In genomic region chrX:154363706-154364439, GRCh38 we compare ENCODE assay signal across 16 cellular contexts. TPM values are rescaled to one million over a fixed set of nuclear protein-coding genes. Genes with fewer than 3 reads are reported as not detected.
DNase-seq lines count a peak whose midpoint lies in the region; ATAC-seq and TF ChIP-seq lines count a peak whose summit lies in the region.
"Had no signal": no experiment of that assay in that cellular context is flagged by ENCODE, and none has a peak within 500 bp of the region (broad histone marks: within the 10 kb centered on the region; RNA-seq: fewer than 3 reads in every experiment).

No MANE protein-coding gene starts in this region.

- H3K27me3 ChIP-seq in neuronal stem cell (ENCODE audit: control insufficient read depth in 3 of 3, insufficient read depth in 3 of 3, low read depth in 1 of 3, low read length in 3 of 3) = no peaks in the 10 kb centered on the region
- H3K27me3 ChIP-seq in smooth muscle cell (ENCODE audit: low read depth) = no peaks in the 10 kb centered on the region
- H3K27me3 ChIP-seq in Peyer's patch = no peaks in the 10 kb centered on the region

- H3K4ac ChIP-seq in neuronal stem cell (ENCODE audit: low read length) = no peak overlapping the region

- no peak overlapping the region for H2AFZ ChIP-seq in neuronal stem cell (ENCODE audit: low read length)
- H2AFZ ChIP-seq in smooth muscle cell (ENCODE audit: low read depth) = no peak overlapping the region

- H3K79me1 ChIP-seq in neuronal stem cell (ENCODE audit: low read depth, low read length) = peaks cover 28% of the 10 kb centered on the region

- H3K4me3 ChIP-seq in neuronal stem cell (ENCODE audit: low read length in 2 of 2) = no peak overlapping the region
- no peak overlapping the region for H3K4me3 ChIP-seq in smooth muscle cell
- no peak overlapping the region for H3K4me3 ChIP-seq in Peyer's patch

- H3K4me1 ChIP-seq in neuronal stem cell (ENCODE audit: control insufficient read depth in 2 of 2, insufficient read depth in 1 of 2, low read depth in 1 of 2, low read length in 2 of 2) (peaks cover 0 to 4% of the 10 kb centered on the region in 2 donors), smooth muscle cell (ENCODE audit: low read depth) (no peaks in the 10 kb centered on the region), Peyer's patch (peaks cover 0 to 11% (median 0%) of the 10 kb centered on the region in 4 donors)

- H4K8ac ChIP-seq in neuronal stem cell (ENCODE audit: low read depth, low read length) = no peak overlapping the region

- H3K9ac ChIP-seq in neuronal stem cell (ENCODE audit: low read depth, low read length, poor library complexity) (peak overlapping the region; percentile 21), smooth muscle cell (ENCODE audit: low read depth) (no peak overlapping the region)
- H3K9ac ChIP-seq: KMS-11 had no signal

- H2BK5ac ChIP-seq in neuronal stem cell (ENCODE audit: low read length) = no peak overlapping the region

- H3K36me3 ChIP-seq in neuronal stem cell (replicated peaks in 1 of 2; ENCODE audit: control insufficient read depth in 2 of 2, insufficient read depth in 2 of 2, low read length in 2 of 2) = peaks cover 75 to 97% of the 10 kb centered on the region in 2 donors
- no peaks in the 10 kb centered on the region for H3K36me3 ChIP-seq in smooth muscle cell (ENCODE audit: low read depth)
- H3K36me3 ChIP-seq in Peyer's patch = peaks cover 0 to 36% (median 0%) of the 10 kb centered on the region in 3 donors

- intact Hi-C loops in natural killer cell (cut with micrococcal nuclease) = no loop called here

- no peak overlapping the region for H3K18ac ChIP-seq in neuronal stem cell (ENCODE audit: low read length)

- H3K27ac Mint-ChIP-seq in natural killer cell (peak overlapping the region; percentile 86 to 95), chondrocyte (ENCODE audit: unreplicated experiment) (peak overlapping the region; percentile 24), type B pancreatic cell (peak overlapping the region; percentile 83)
- H3K27ac Mint-ChIP-seq in natural killer cell treated with Interleukin-12 subunit alpha and Interleukin-12 subunit beta and Interleukin-15 and Interleukin-18, amount 100 ng/mL, for 72 hours = no peak overlapping the region

- H3K23ac ChIP-seq in neuronal stem cell (ENCODE audit: low read depth, low read length, poor library complexity) = peak overlapping the region; percentile 31

- H2BK15ac ChIP-seq in neuronal stem cell (ENCODE audit: low read length) = no peak overlapping the region

- no peak overlapping the region for H3K27ac ChIP-seq in neuronal stem cell (replicated peaks; ENCODE audit: low read length)
- no peak overlapping the region for H3K27ac ChIP-seq in smooth muscle cell (ENCODE audit: low read depth)
- no peak overlapping the region for H3K27ac ChIP-seq in Peyer's patch
- H3K27ac ChIP-seq: C4-2B, KMS-11 had no signal

- H4K91ac ChIP-seq in neuronal stem cell (ENCODE audit: low read depth, low read length, poor library complexity) = no peak overlapping the region

- H3K4me1 Mint-ChIP-seq in natural killer cell (peaks cover 7 to 27% of the 10 kb centered on the region in 2 donors), chondrocyte (ENCODE audit: low read depth) (peaks cover 32% of the 10 kb centered on the region), type B pancreatic cell (ENCODE audit: unreplicated experiment) (no peaks in the 10 kb centered on the region)
- peaks cover 7 to 34% of the 10 kb centered on the region in 2 donors for H3K4me1 Mint-ChIP-seq in natural killer cell treated with Interleukin-12 subunit alpha and Interleukin-12 subunit beta and Interleukin-15 and Interleukin-18, amount 100 ng/mL, for 72 hours (ENCODE audit: low read depth in 2 of 2)

- H3K4me3 Mint-ChIP-seq in natural killer cell (no peak overlapping the region), chondrocyte (ENCODE audit: unreplicated experiment) (no peak overlapping the region), type B pancreatic cell (no peak overlapping the region)
- H3K4me3 Mint-ChIP-seq in natural killer cell treated with Interleukin-12 subunit alpha and Interleukin-12 subunit beta and Interleukin-15 and Interleukin-18, amount 100 ng/mL, for 72 hours = no peak overlapping the region

- H3K27me3 Mint-ChIP-seq in natural killer cell (ENCODE audit: low read depth in 2 of 2) (no peaks in the 10 kb centered on the region), chondrocyte (ENCODE audit: low read depth) (no peaks in the 10 kb centered on the region), type B pancreatic cell (no peaks in the 10 kb centered on the region)
- H3K27me3 Mint-ChIP-seq in natural killer cell treated with Interleukin-12 subunit alpha and Interleukin-12 subunit beta and Interleukin-15 and Interleukin-18, amount 100 ng/mL, for 72 hours = no peaks in the 10 kb centered on the region

- peaks cover 48% of the 10 kb centered on the region for H3K79me2 ChIP-seq in smooth muscle cell (ENCODE audit: low read depth)

- H3K36me3 Mint-ChIP-seq in natural killer cell = no peaks in the 10 kb centered on the region
- no peaks in the 10 kb centered on the region for H3K36me3 Mint-ChIP-seq in natural killer cell treated with Interleukin-12 subunit alpha and Interleukin-12 subunit beta and Interleukin-15 and Interleukin-18, amount 100 ng/mL, for 72 hours
- peaks cover 17% of the 10 kb centered on the region for H3K36me3 Mint-ChIP-seq in chondrocyte (ENCODE audit: low read depth)
- peaks cover 4% of the 10 kb centered on the region for H3K36me3 Mint-ChIP-seq in type B pancreatic cell

- TF ChIP-seq CTCF in natural killer cell (IDR thresholded peaks at IDR 0.05) (no peak), chondrocyte (IDR thresholded peaks at IDR 0.05) (no peak), type B pancreatic cell (conservative IDR thresholded peaks at IDR 0.05) (no peak), smooth muscle cell (IDR thresholded peaks at IDR 0.05; ENCODE audit: borderline replicate concordance, insufficient read depth, poor library complexity, severe bottlenecking) (no peak), Peyer's patch (IDR thresholded peaks at IDR 0.05) (no peak)

- peaks cover 100% of the 10 kb centered on the region for H4K20me1 ChIP-seq in smooth muscle cell (ENCODE audit: low read depth)

- no peak overlapping the region for H3K4me2 ChIP-seq in neuronal stem cell (ENCODE audit: insufficient read depth, low read length, poor library complexity, severe bottlenecking)
- no peak overlapping the region for H3K4me2 ChIP-seq in smooth muscle cell
- H3K4me2 ChIP-seq: KMS-11 had no signal

- no peak for ATAC-seq in natural killer cell
- ATAC-seq in natural killer cell treated with Interleukin-12 subunit alpha and Interleukin-12 subunit beta and Interleukin-15 and Interleukin-18, amount 100 ng/mL, for 72 hours = no peak

- H2BK120ac ChIP-seq in neuronal stem cell (ENCODE audit: low read depth, low read length) = no peak overlapping the region

- peaks cover 6% of the 10 kb centered on the region for H3F3A ChIP-seq in smooth muscle cell (ENCODE audit: low read depth)

- no CpG with 5 or more reads among the region's 20 CpGs for WGBS in neuronal stem cell (ENCODE audit: extremely low coverage in 2 of 2, insufficient read length in 2 of 2, insufficient replicate concordance in 1 of 2), 2 donors
- WGBS in smooth muscle cell (ENCODE audit: low lambda C conversion rate) = 85% methylated on average over 20 of the region's 20 CpGs

- H2AK5ac ChIP-seq in neuronal stem cell (ENCODE audit: low read depth, low read length) = no peak overlapping the region

- no peaks in the 10 kb centered on the region for H3K9me3 ChIP-seq in neuronal stem cell (replicated peaks in 1 of 2; ENCODE audit: control insufficient read depth in 2 of 2, insufficient read depth in 1 of 2, low read depth in 1 of 2, low read length in 2 of 2)
- H3K9me3 ChIP-seq in smooth muscle cell (replicated peaks; ENCODE audit: low read depth) = no peaks in the 10 kb centered on the region
- H3K9me3 ChIP-seq in Peyer's patch = no peaks in the 10 kb centered on the region

- no peak for DNase-seq in natural killer cell
- no peak for DNase-seq in natural killer cell treated with Interleukin-12 subunit alpha and Interleukin-12 subunit beta and Interleukin-15 and Interleukin-18, amount 100 ng/mL, for 72 hours (ENCODE audit: low spot score)
- DNase-seq in chondrocyte (ENCODE audit: low spot score) = no peak
- DNase-seq in neuronal stem cell (ENCODE audit: low spot score) = no peak
- DNase-seq in type B pancreatic cell (ENCODE audit: extremely low spot score, unreplicated experiment) = no peak
- DNase-seq in smooth muscle cell (lab: John Stamatoyannopoulos, UW; ENCODE audit: unreplicated experiment) = no peak
- DNase-seq in Peyer's patch = no peak
- DNase-seq in NCI-H128 (lab: John Stamatoyannopoulos, UW; ENCODE audit: unreplicated experiment) = no peak
- DNase-seq: NCI-H1092; NCI-H1694; NCI-H2107; NCI-H226; NCI-H526 treated with DMSO at 0.1 percent for 48 hours; NK-92 treated with Interleukin-12 subunit alpha and Interleukin-12 subunit beta, amount 100 ng/mL, for 24 hours had no signal

- TF ChIP-seq POLR2A in Peyer's patch (IDR thresholded peaks at IDR 0.05) = no peak

- no peak overlapping the region for H2BK12ac ChIP-seq in neuronal stem cell (ENCODE audit: low read length)

- H3K14ac ChIP-seq in neuronal stem cell (ENCODE audit: low read length) = no peak overlapping the region

- H3K9me3 Mint-ChIP-seq in natural killer cell (no peaks in the 10 kb centered on the region), chondrocyte (ENCODE audit: low read depth) (no peaks in the 10 kb centered on the region), type B pancreatic cell (no peaks in the 10 kb centered on the region)
- no peaks in the 10 kb centered on the region for H3K9me3 Mint-ChIP-seq in natural killer cell treated with Interleukin-12 subunit alpha and Interleukin-12 subunit beta and Interleukin-15 and Interleukin-18, amount 100 ng/mL, for 72 hours

RNA-seq across cellular contexts. Expression of gene FLNA, which starts 10.6 kb away (rescaled TPM):
- 1,000 to 10,000 TPM; 2,872 to 3,483 (median 2,927) TPM for total RNA-seq in natural killer cell
- 100 to 1,000 TPM; 574 to 727 TPM for total RNA-seq in natural killer cell treated with Interleukin-12 subunit alpha and Interleukin-12 subunit beta and Interleukin-15 and Interleukin-18, amount 100 ng/mL, for 72 hours
- 1,923 to 4,327 TPM (median 4,325 TPM) in 3 replicates for total RNA-seq in chondrocyte
- 215 TPM for polyA plus RNA-seq in neuronal stem cell (2013, experiment 1 of 2)
- 217 TPM for polyA plus RNA-seq in neuronal stem cell (2013, experiment 2 of 2)
- total RNA-seq in type B pancreatic cell (ENCODE audit: low replicate concordance) = 806 and 851 TPM in 2 replicates
- 807 and 860 TPM in 2 replicates for total RNA-seq in smooth muscle cell
- polyA plus RNA-seq in smooth muscle cell = 1,632 and 1,832 TPM in 2 replicates
- total RNA-seq in Peyer's patch = 100 to 1,000 TPM; 143 to 663 (median 328) TPM

RNA-seq across cellular contexts. Expression of gene EMD, which starts 15.2 kb away (rescaled TPM):
- total RNA-seq in natural killer cell (100 to 1,000 TPM; 141 to 175 (median 152) TPM), chondrocyte (66.3 to 81.7 TPM (median 81.1 TPM) in 3 replicates), type B pancreatic cell (ENCODE audit: low replicate concordance) (56.7 and 62.7 TPM in 2 replicates), smooth muscle cell (46.1 and 61.4 TPM in 2 replicates), Peyer's patch (10 to 100 TPM; 21.7 to 31.4 (median 26.6) TPM)
- total RNA-seq in natural killer cell treated with Interleukin-12 subunit alpha and Interleukin-12 subunit beta and Interleukin-15 and Interleukin-18, amount 100 ng/mL, for 72 hours = 10 to 100 TPM; 49.2 to 61.9 TPM
- polyA plus RNA-seq in neuronal stem cell (2013, experiment 1 of 2) = 55.3 TPM
- polyA plus RNA-seq in neuronal stem cell (2013, experiment 2 of 2) = 56.6 TPM
- polyA plus RNA-seq in smooth muscle cell = 63.9 and 67.4 TPM in 2 replicates

RNA-seq across cellular contexts. Expression of gene RPL10, which starts 34.3 kb away (rescaled TPM):
- total RNA-seq in natural killer cell = 1,000 to 10,000 TPM; 2,249 to 2,456 (median 2,324) TPM
- 1,000 to 10,000 TPM; 1,953 to 2,194 TPM for total RNA-seq in natural killer cell treated with Interleukin-12 subunit alpha and Interleukin-12 subunit beta and Interleukin-15 and Interleukin-18, amount 100 ng/mL, for 72 hours
- 1,847 to 2,160 TPM (median 2,120 TPM) in 3 replicates for total RNA-seq in chondrocyte
- polyA plus RNA-seq in neuronal stem cell (2013, experiment 1 of 2) = 4,532 TPM
- polyA plus RNA-seq in neuronal stem cell (2013, experiment 2 of 2) = 4,365 TPM
- total RNA-seq in type B pancreatic cell (ENCODE audit: low replicate concordance) = 2,880 and 3,042 TPM in 2 replicates
- total RNA-seq in smooth muscle cell = 2,811 and 3,107 TPM in 2 replicates
- polyA plus RNA-seq in smooth muscle cell = 1,314 and 1,395 TPM in 2 replicates
- total RNA-seq in Peyer's patch = 1,000 to 10,000 TPM; 1,992 to 4,644 (median 2,626) TPM

RNA-seq across cellular contexts. Expression of gene DNASE1L1, which starts 45.2 kb away (rescaled TPM):
- 10 to 100 TPM; 16.7 to 19.6 (median 16.8) TPM for total RNA-seq in natural killer cell
- 10 to 100 TPM; 12.4 to 14.6 TPM for total RNA-seq in natural killer cell treated with Interleukin-12 subunit alpha and Interleukin-12 subunit beta and Interleukin-15 and Interleukin-18, amount 100 ng/mL, for 72 hours
- total RNA-seq in chondrocyte = 39.4 to 44.5 TPM (median 40.8 TPM) in 3 replicates
- 15.4 TPM for polyA plus RNA-seq in neuronal stem cell (2013, experiment 1 of 2)
- polyA plus RNA-seq in neuronal stem cell (2013, experiment 2 of 2) = 15.1 TPM
- total RNA-seq in type B pancreatic cell (ENCODE audit: low replicate concordance) = 13.3 and 14.4 TPM in 2 replicates
- total RNA-seq in smooth muscle cell = 33.6 and 40.4 TPM in 2 replicates
- 23.0 and 30.0 TPM in 2 replicates for polyA plus RNA-seq in smooth muscle cell
- 10 to 100 TPM; 23.9 to 41.2 (median 32.2) TPM for total RNA-seq in Peyer's patch

RNA-seq across cellular contexts. Expression of gene TAFAZZIN, which starts 47.5 kb away (rescaled TPM):
- total RNA-seq in natural killer cell = 10 to 100 TPM; 67.3 to 87.2 (median 67.7) TPM
- 10 to 100 TPM; 47.4 to 73.7 TPM for total RNA-seq in natural killer cell treated with Interleukin-12 subunit alpha and Interleukin-12 subunit beta and Interleukin-15 and Interleukin-18, amount 100 ng/mL, for 72 hours
- 33.4 to 39.1 TPM (median 38.7 TPM) in 3 replicates for total RNA-seq in chondrocyte
- 26.7 TPM for polyA plus RNA-seq in neuronal stem cell (2013, experiment 1 of 2)
- polyA plus RNA-seq in neuronal stem cell (2013, experiment 2 of 2) = 28.2 TPM
- total RNA-seq in type B pancreatic cell (ENCODE audit: low replicate concordance) = 30.5 and 46.1 TPM in 2 replicates
- total RNA-seq in smooth muscle cell = 28.3 and 203 TPM in 2 replicates
- polyA plus RNA-seq in smooth muscle cell = 30.2 and 32.4 TPM in 2 replicates
- total RNA-seq in Peyer's patch = 100 to 1,000 TPM; 105 to 147 (median 112) TPM

Comparison
In these comparisons a context has a peak if more than half of its experiments do, and no peak if none do; other contexts are left out.
1. H3K27ac Mint-ChIP-seq: peak in natural killer cell (2 of 2), chondrocyte (single experiment) and type B pancreatic cell (single experiment); none in natural killer cell treated with Interleukin-12 subunit alpha and Interleukin-12 subunit beta and Interleukin-15 and Interleukin-18, amount 100 ng/mL, for 72 hours (0 of 2).